ENCODE assay signal across 8 cellular contexts in genomic region chr1:156766288-156767100, GRCh38. TPM values are rescaled to one million over a fixed set of nuclear protein-coding genes. Genes with fewer than 3 reads are reported as not detected.
DNase-seq lines count a peak whose midpoint lies in the region; ATAC-seq, FAIRE-seq and TF ChIP-seq lines count a peak whose summit lies in the region.

No MANE protein-coding gene starts in this region.

- H3K27me3 Mint-ChIP-seq in CD4-positive, alpha-beta T cell = no peaks in the 10 kb centered on the region
- H3K27me3 Mint-ChIP-seq in natural killer cell treated with Interleukin-12 subunit alpha and Interleukin-12 subunit beta and Interleukin-15 and Interleukin-18, amount 100 ng/mL, for 72 hours = no peaks in the 10 kb centered on the region

- peak in 2 of 10 experiments; percentile 16 to 22 for DNase-seq in CD4-positive, alpha-beta T cell
- DNase-seq in bronchial epithelial cell (ENCODE audit: low read depth) = peak; percentile 30
- peak; percentile 40 for DNase-seq in mesendoderm
- DNase-seq in natural killer cell treated with Interleukin-12 subunit alpha and Interleukin-12 subunit beta and Interleukin-15 and Interleukin-18, amount 100 ng/mL, for 72 hours (ENCODE audit: low spot score) = no peak
- DNase-seq in SIG-M5 (lab: John Stamatoyannopoulos, UW) = no peak
- DNase-seq in epidermal melanocyte (ENCODE audit: insufficient read length, low spot score) = no peak

- CTCF ChIA-PET in CD4-positive, alpha-beta T cell (lab: Charles Lee) = interaction anchor here (0.9 to 5.6 kb wide), 10 partner anchors 14 to 125 kb away, joined by 3 to 54 read pairs (median 6); partner anchors contain the start of genes HDGF, ISG20L2, METTL25B and MRPL24

- peak overlapping the region; percentile 44 for H3K18ac ChIP-seq in mesendoderm (ENCODE audit: low read length)

- no peak overlapping the region for H4K8ac ChIP-seq in mesendoderm (ENCODE audit: low read depth, low read length)

- no peaks in the 10 kb centered on the region for H3K9me3 Mint-ChIP-seq in CD4-positive, alpha-beta T cell
- H3K9me3 Mint-ChIP-seq in natural killer cell treated with Interleukin-12 subunit alpha and Interleukin-12 subunit beta and Interleukin-15 and Interleukin-18, amount 100 ng/mL, for 72 hours = no peaks in the 10 kb centered on the region

- H2AK5ac ChIP-seq in mesendoderm (ENCODE audit: low read length) = peak overlapping the region; percentile 85

- H3K27ac Mint-ChIP-seq in CD4-positive, alpha-beta T cell = no peak overlapping the region
- no peak overlapping the region for H3K27ac Mint-ChIP-seq in natural killer cell treated with Interleukin-12 subunit alpha and Interleukin-12 subunit beta and Interleukin-15 and Interleukin-18, amount 100 ng/mL, for 72 hours

- intact Hi-C loops in CD4-positive, alpha-beta T cell (cut with DNase I, micrococcal nuclease) = loop anchor here in 1 of 2 experiments (1.0 to 10.0 kb wide), 6 partner anchors 14 to 714 kb away; partner anchors contain the start of genes ISG20L2, LAMTOR2, MEF2D and METTL25B

- peak; percentile 1 for ATAC-seq in CD4-positive, alpha-beta T cell (ENCODE audit: poor library complexity)
- ATAC-seq in GM19438 (IDR thresholded peaks at IDR 0.05; ENCODE audit: low read depth, unreplicated experiment) = peak; percentile 15
- ATAC-seq in natural killer cell treated with Interleukin-12 subunit alpha and Interleukin-12 subunit beta and Interleukin-15 and Interleukin-18, amount 100 ng/mL, for 72 hours = no peak

- peaks cover 33% of the 10 kb centered on the region for H3K4me1 Mint-ChIP-seq in CD4-positive, alpha-beta T cell (ENCODE audit: low read depth)
- peaks cover 29 to 34% of the 10 kb centered on the region in 2 donors for H3K4me1 Mint-ChIP-seq in natural killer cell treated with Interleukin-12 subunit alpha and Interleukin-12 subunit beta and Interleukin-15 and Interleukin-18, amount 100 ng/mL, for 72 hours (ENCODE audit: low read depth in 2 of 2)

- H3K36me3 ChIP-seq in HUES48 (ENCODE audit: control insufficient read depth, insufficient read depth, low read length) (peaks cover 17% of the 10 kb centered on the region), bronchial epithelial cell (ENCODE audit: control insufficient read depth, insufficient read depth, low read length) (peaks cover 3% of the 10 kb centered on the region), mesendoderm (ENCODE audit: control insufficient read depth, insufficient read depth, low read length) (peaks cover 2% of the 10 kb centered on the region)

- H3K4me1 ChIP-seq in HUES48 (ENCODE audit: control insufficient read depth, insufficient read depth, low read length) (peaks cover 21% of the 10 kb centered on the region), mesendoderm (ENCODE audit: control insufficient read depth, low read depth, low read length) (peaks cover 13% of the 10 kb centered on the region)

- POLR2A ChIA-PET in CD4-positive, alpha-beta T cell (lab: Charles Lee) = interaction anchor here (0.6 to 4.2 kb wide), 16 partner anchors 10 to 788 kb away, joined by 3 to 169 read pairs (median 5); partner anchors contain the start of genes ARHGEF2, CRABP2, HDGF and ISG20L2

- no peaks in the 10 kb centered on the region for H3K9me3 ChIP-seq in CD4-positive, alpha-beta T cell (ENCODE audit: control insufficient read depth, low read length)
- H3K9me3 ChIP-seq in HUES48 (ENCODE audit: control insufficient read depth, insufficient read depth, low read length) = no peaks in the 10 kb centered on the region

- peak overlapping the region; percentile 86 for H2BK5ac ChIP-seq in mesendoderm (ENCODE audit: low read length)

- no peak for TF ChIP-seq CTCF in CD4-positive, alpha-beta T cell (IDR thresholded peaks at IDR 0.05)
- TF ChIP-seq CTCF in bronchial epithelial cell (IDR thresholded peaks at IDR 0.05; ENCODE audit: insufficient read depth, low read length, severe bottlenecking) = no peak

- peaks cover 14% of the 10 kb centered on the region for H3K79me1 ChIP-seq in mesendoderm (ENCODE audit: low read length)

- WGBS in mesendoderm (ENCODE audit: extremely low coverage, insufficient coverage, low lambda C conversion rate) = no CpG with 5 or more reads among the region's 14 CpGs

- H3K4me3 ChIP-seq in HUES48 (ENCODE audit: low read depth, low read length) = peak overlapping the region; percentile 74
- peak overlapping the region; percentile 95 for H3K4me3 ChIP-seq in bronchial epithelial cell (ENCODE audit: low read depth, low read length)
- peak overlapping the region; percentile 30 for H3K4me3 ChIP-seq in mesendoderm (ENCODE audit: low read length)

- H3K27ac ChIP-seq in CD4-positive, alpha-beta T cell (ENCODE audit: low read depth, low read length) = peak overlapping the region; percentile 73
- H3K27ac ChIP-seq in HUES48 (ENCODE audit: low read depth, low read length) (peak overlapping the region; percentile 63), mesendoderm (ENCODE audit: low read depth, low read length) (peak overlapping the region; percentile 17)

- peak overlapping the region; percentile 97 for H4K5ac ChIP-seq in mesendoderm (ENCODE audit: low read length)

- H2BK120ac ChIP-seq in mesendoderm (ENCODE audit: low read depth, low read length) = no peak overlapping the region

- H3K4me3 Mint-ChIP-seq in CD4-positive, alpha-beta T cell = no peak overlapping the region
- H3K4me3 Mint-ChIP-seq in natural killer cell treated with Interleukin-12 subunit alpha and Interleukin-12 subunit beta and Interleukin-15 and Interleukin-18, amount 100 ng/mL, for 72 hours = no peak overlapping the region

- no peak overlapping the region for H3K23ac ChIP-seq in mesendoderm (ENCODE audit: low read length)

- H3K79me2 ChIP-seq in mesendoderm (ENCODE audit: control insufficient read depth, insufficient read depth, low read length) = peaks cover 36% of the 10 kb centered on the region

- no peak overlapping the region for H2BK15ac ChIP-seq in mesendoderm (replicated peaks; ENCODE audit: low read depth)

- H3K4ac ChIP-seq in mesendoderm (ENCODE audit: low read depth, low read length) = peak overlapping the region; percentile 50

- no peak for FAIRE-seq in bronchial epithelial cell (lab: Jason Lieb, UNC)

- H3K4me2 ChIP-seq in mesendoderm (ENCODE audit: low read length) = peak overlapping the region; percentile 93

- H3K56ac ChIP-seq in mesendoderm (ENCODE audit: low read length) = peak overlapping the region; percentile 97

- peaks cover 20% of the 10 kb centered on the region for H3K36me3 Mint-ChIP-seq in CD4-positive, alpha-beta T cell (ENCODE audit: low read depth)
- peaks cover 16% of the 10 kb centered on the region for H3K36me3 Mint-ChIP-seq in natural killer cell treated with Interleukin-12 subunit alpha and Interleukin-12 subunit beta and Interleukin-15 and Interleukin-18, amount 100 ng/mL, for 72 hours

- peak overlapping the region; percentile 60 for H3K9ac ChIP-seq in HUES48 (ENCODE audit: low read depth, low read length)
- peak overlapping the region; percentile 80 for H3K9ac ChIP-seq in mesendoderm (ENCODE audit: low read length)

- no peaks in the 10 kb centered on the region for H3K27me3 ChIP-seq in CD4-positive, alpha-beta T cell (ENCODE audit: control insufficient read depth, insufficient read depth, low read length)
- no peaks in the 10 kb centered on the region for H3K27me3 ChIP-seq in HUES48 (ENCODE audit: control insufficient read depth, insufficient read depth, low read length)
- H3K27me3 ChIP-seq in bronchial epithelial cell (ENCODE audit: control insufficient read depth, insufficient read depth, low read length) = no peaks in the 10 kb centered on the region
- H3K27me3 ChIP-seq in mesendoderm (ENCODE audit: insufficient read depth, low read length, poor library complexity) = no peaks in the 10 kb centered on the region

RNA-seq across cellular contexts. Expression of gene PRCC, which starts 0.8 kb away (rescaled TPM):
- total RNA-seq in CD4-positive, alpha-beta T cell = 10 to 100 TPM; 49.5 to 50.0 TPM
- 9.2 and 11.5 TPM in 2 replicates for total RNA-seq in bronchial epithelial cell
- 153 TPM for polyA plus RNA-seq in mesendoderm (2013, experiment 1 of 2)
- 139 TPM for polyA plus RNA-seq in mesendoderm (2013, experiment 2 of 2)
- total RNA-seq in natural killer cell treated with Interleukin-12 subunit alpha and Interleukin-12 subunit beta and Interleukin-15 and Interleukin-18, amount 100 ng/mL, for 72 hours = 100 to 1,000 TPM in 1 of 2 donors, 10 to 100 TPM in 1; 86.2 to 116 TPM

RNA-seq across cellular contexts. Expression of gene HDGF, which starts 15.0 kb away (rescaled TPM):
- 10 to 100 TPM; 60.8 TPM for total RNA-seq in CD4-positive, alpha-beta T cell
- 163 and 225 TPM in 2 replicates for total RNA-seq in bronchial epithelial cell
- polyA plus RNA-seq in mesendoderm (2013, experiment 1 of 2) = 388 TPM
- 388 TPM for polyA plus RNA-seq in mesendoderm (2013, experiment 2 of 2)
- total RNA-seq in natural killer cell treated with Interleukin-12 subunit alpha and Interleukin-12 subunit beta and Interleukin-15 and Interleukin-18, amount 100 ng/mL, for 72 hours = 100 to 1,000 TPM; 208 to 308 TPM

RNA-seq across cellular contexts. Expression of gene MRPL24, which starts 25.6 kb away (rescaled TPM):
- total RNA-seq in CD4-positive, alpha-beta T cell = 10 to 100 TPM; 11.7 to 11.9 TPM
- total RNA-seq in bronchial epithelial cell = 60.3 and 74.1 TPM in 2 replicates
- polyA plus RNA-seq in mesendoderm (2013, experiment 1 of 2) = 30.0 TPM
- 29.4 TPM for polyA plus RNA-seq in mesendoderm (2013, experiment 2 of 2)
- 10 to 100 TPM; 52.9 to 71.2 TPM for total RNA-seq in natural killer cell treated with Interleukin-12 subunit alpha and Interleukin-12 subunit beta and Interleukin-15 and Interleukin-18, amount 100 ng/mL, for 72 hours

RNA-seq across cellular contexts. Expression of gene ISG20L2, which starts 37.9 kb away (rescaled TPM):
- 10 to 100 TPM; 44.2 to 50.9 TPM for total RNA-seq in CD4-positive, alpha-beta T cell
- total RNA-seq in bronchial epithelial cell = 7.9 and 10.6 TPM in 2 replicates
- 75.9 TPM for polyA plus RNA-seq in mesendoderm (2013, experiment 1 of 2)
- 76.2 TPM for polyA plus RNA-seq in mesendoderm (2013, experiment 2 of 2)
- total RNA-seq in natural killer cell treated with Interleukin-12 subunit alpha and Interleukin-12 subunit beta and Interleukin-15 and Interleukin-18, amount 100 ng/mL, for 72 hours = 10 to 100 TPM; 67.5 to 97.5 TPM

RNA-seq across cellular contexts. Expression of gene METTL25B, which starts 38.2 kb away (rescaled TPM):
- total RNA-seq in CD4-positive, alpha-beta T cell = 10 to 100 TPM; 10.6 to 12.0 TPM
- total RNA-seq in bronchial epithelial cell = 14.7 and 20.2 TPM in 2 replicates
- 12.0 TPM for polyA plus RNA-seq in mesendoderm (2013, experiment 1 of 2)
- polyA plus RNA-seq in mesendoderm (2013, experiment 2 of 2) = 11.6 TPM
- total RNA-seq in natural killer cell treated with Interleukin-12 subunit alpha and Interleukin-12 subunit beta and Interleukin-15 and Interleukin-18, amount 100 ng/mL, for 72 hours = 10 to 100 TPM; 33.0 to 37.4 TPM

Comparison
In these comparisons a context has a peak if more than half of its experiments do, and no peak if none do; other contexts are left out.
1. ATAC-seq: peak in CD4-positive, alpha-beta T cell (single experiment) and GM19438 (single experiment); none in natural killer cell treated with Interleukin-12 subunit alpha and Interleukin-12 subunit beta and Interleukin-15 and Interleukin-18, amount 100 ng/mL, for 72 hours (0 of 2).
2. DNase-seq: peak in bronchial epithelial cell (single experiment) and mesendoderm (single experiment); none in natural killer cell treated with Interleukin-12 subunit alpha and Interleukin-12 subunit beta and Interleukin-15 and Interleukin-18, amount 100 ng/mL, for 72 hours (single experiment), SIG-M5 (single experiment) and epidermal melanocyte (single experiment).
3. H3K27ac ChIP-seq: peak in every context shown above with its lines; median percentile 73 in CD4-positive, alpha-beta T cell; 63 in HUES48; 17 in mesendoderm.
4. H3K4me3 ChIP-seq: peak in every context shown above with its lines; median percentile 95 in bronchial epithelial cell; 74 in HUES48; 30 in mesendoderm.